In the genomic region with DNA sequence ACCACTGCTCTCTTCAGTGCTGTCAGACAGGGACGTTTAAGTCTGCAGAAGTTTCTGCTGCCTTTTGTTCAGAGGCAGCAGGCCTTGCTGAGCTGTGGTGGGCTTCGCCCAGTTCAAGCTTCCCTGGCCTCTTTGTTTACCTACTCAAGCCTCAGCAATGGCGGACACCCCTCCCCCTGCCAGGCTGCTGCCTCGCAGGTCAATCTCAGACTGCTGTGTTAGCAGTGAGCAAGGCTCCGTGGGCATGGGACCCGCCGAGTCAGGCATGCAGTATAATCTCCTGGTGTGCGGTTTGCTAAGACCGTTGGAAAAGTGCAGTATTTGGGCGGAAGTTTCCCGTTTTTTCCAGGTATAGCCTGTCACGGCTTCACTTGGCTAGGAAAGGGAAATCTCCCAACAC, we compare ENCODE assay signal across 6 cellular contexts. TPM values are rescaled to one million over a fixed set of nuclear protein-coding genes. Genes with fewer than 3 reads are reported as not detected.
"Had no signal": no experiment of that assay in that cellular context is flagged by ENCODE, and none has a peak within 500 bp of the region (broad histone marks: within the 10 kb centered on the region; RNA-seq: fewer than 3 reads in every experiment).

No MANE protein-coding gene starts in this region.

RNA-seq across cellular contexts. Expression of a gene that starts 41.3 kb away (rescaled TPM):
- total RNA-seq: LHCN-M2, MCF 10A, OCI-LY7, PC-3, SK-MEL-5 had no signal
- polyA plus RNA-seq: SK-N-SH had no signal
